15 cellular contexts compared by ENCODE assay signal in the genomic region with DNA sequence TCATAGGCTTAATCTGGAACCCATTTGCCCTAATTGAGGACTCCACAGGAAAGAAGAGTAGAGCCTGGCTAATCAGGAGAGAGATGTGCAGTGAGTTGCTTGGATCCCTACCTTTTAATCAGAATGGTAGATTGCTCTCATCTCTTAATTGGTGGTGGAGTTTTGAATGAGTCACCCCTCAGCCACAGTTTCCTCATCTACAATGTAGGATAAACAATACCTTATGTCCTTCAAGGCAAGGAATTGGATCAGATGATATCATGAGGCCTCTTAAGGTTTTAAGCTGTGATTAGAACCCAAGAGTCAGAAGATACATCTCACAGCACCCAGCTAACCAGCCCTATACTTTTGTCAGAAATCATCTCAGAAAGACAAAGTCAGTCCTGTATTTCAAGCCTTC. TPM values are rescaled to one million over a fixed set of nuclear protein-coding genes. Genes with fewer than 3 reads are reported as not detected.
DNase-seq lines count a peak whose midpoint lies in the region; TF ChIP-seq lines count a peak whose summit lies in the region.
"Had no signal": no experiment of that assay in that cellular context is flagged by ENCODE, and none has a peak within 500 bp of the region (broad histone marks: within the 10 kb centered on the region; RNA-seq: fewer than 3 reads in every experiment).

No MANE protein-coding gene starts in this region.

- TF ChIP-seq CTCF in AG10803 (conservative IDR thresholded peaks at IDR 0.05; ENCODE audit: low read length) (no peak), mammary epithelial cell (conservative IDR thresholded peaks at IDR 0.05 in 1 of 2, IDR thresholded peaks at IDR 0.05 in 1 of 2; ENCODE audit: extremely low read depth in 1 of 2, insufficient read depth in 1 of 2, low read depth in 1 of 2, low read length in 2 of 2) (no peak), fibroblast of the aortic adventitia (IDR thresholded peaks at IDR 0.05; ENCODE audit: insufficient read depth, low read length) (no peak)

- H3K27ac ChIP-seq in mammary epithelial cell (ENCODE audit: insufficient read depth, low read depth, low read length) = no peak overlapping the region
- H3K27ac ChIP-seq: BLaER1 had no signal

- H4K20me1 ChIP-seq in mammary epithelial cell (ENCODE audit: insufficient read depth, low read length) = no peaks in the 10 kb centered on the region
- H4K20me1 ChIP-seq: BLaER1 had no signal

- H3K4me1 ChIP-seq in mammary epithelial cell (ENCODE audit: insufficient read depth, low read length) = no peaks in the 10 kb centered on the region
- H3K4me1 ChIP-seq: HAP-1 had no signal

- H3K9me3 ChIP-seq in mammary epithelial cell (replicated peaks; ENCODE audit: insufficient read depth, low read length) = no peaks in the 10 kb centered on the region
- H3K9me3 ChIP-seq: BLaER1, HAP-1 had no signal

- DNase-seq in AG10803 (ENCODE audit: low read depth) = peak; percentile 59
- peak; percentile 19 for DNase-seq in HT1080 (ENCODE audit: low read depth)
- DNase-seq in mammary epithelial cell = peak; percentile 33
- peak; percentile 52 for DNase-seq in fibroblast of the aortic adventitia (ENCODE audit: low read depth)
- DNase-seq in OCI-M2 (lab: John Stamatoyannopoulos, UW; ENCODE audit: unreplicated experiment) = no peak
- DNase-seq in pons (ENCODE audit: low spot score) = no peak
- DNase-seq in COLO668 (lab: John Stamatoyannopoulos, UW; ENCODE audit: unreplicated experiment) = no peak
- no peak for DNase-seq in activated gamma-delta T cell (lab: John Stamatoyannopoulos, UW)
- DNase-seq: DMS 273 treated with DMSO at 0.1 percent for 48 hours, NCI-H1092, NCI-H345, NCI-H526 treated with DMSO at 0.1 percent for 48 hours had no signal

- intact Hi-C loops in mammary epithelial cell (cut with micrococcal nuclease) = no loop called here

- H3K36me3 ChIP-seq in mammary epithelial cell (ENCODE audit: insufficient read depth, low read length) = no peaks in the 10 kb centered on the region
- H3K36me3 ChIP-seq: BLaER1 had no signal

- H3K4me2 ChIP-seq in mammary epithelial cell (ENCODE audit: insufficient read depth, low read depth, low read length) = no peak overlapping the region
- H3K4me2 ChIP-seq: BLaER1 had no signal

- CTCF ChIA-PET in mammary epithelial cell (lab: Charles Lee; ENCODE audit: low non-redundant PET) = no interaction called here

- no peaks in the 10 kb centered on the region for H3K27me3 ChIP-seq in mammary epithelial cell (ENCODE audit: insufficient read depth, low read length)
- H3K27me3 ChIP-seq: BLaER1 had no signal

- H3K4me3 ChIP-seq in AG10803 (ENCODE audit: low read length) = no peak overlapping the region
- no peak overlapping the region for H3K4me3 ChIP-seq in mammary epithelial cell (replicated peaks in 1 of 3; ENCODE audit: insufficient read depth in 1 of 3, low read depth in 2 of 3, low read length in 3 of 3)
- no peak overlapping the region for H3K4me3 ChIP-seq in fibroblast of the aortic adventitia (ENCODE audit: low read depth, low read length)
- H3K4me3 ChIP-seq: BLaER1, HAP-1 had no signal

- dilution Hi-C loops in mammary epithelial cell (cut with HindIII; ENCODE audit: low sequenced_read_pairs) = no loop called here

- H3K79me2 ChIP-seq in mammary epithelial cell (ENCODE audit: insufficient read depth, low read length) = no peaks in the 10 kb centered on the region

- BruUV-seq in mammary epithelial cell (replicated peaks; lab: Mats Ljungman, UMichigan) = no TSS peak

- no peak overlapping the region for H3K9ac ChIP-seq in mammary epithelial cell (ENCODE audit: insufficient read depth, low read length)
- H3K9ac ChIP-seq: BLaER1 had no signal

- in situ Hi-C loops in mammary epithelial cell (cut with MboI; ENCODE audit: low sequenced_read_pairs in 2 of 2) = no loop called here

- H2AFZ ChIP-seq in mammary epithelial cell (ENCODE audit: low read depth, low read length) = no peak overlapping the region

RNA-seq across cellular contexts. Expression of gene PDGFRA, which starts 39.1 kb away (rescaled TPM):
- not detected in 2 replicates for total RNA-seq in HT1080 (2014; rRNA removed; shearing (Covaris generic))
- 0.02 and 0.06 TPM in 2 replicates for polyA plus RNA-seq in HT1080 (2015; cell fraction: cytosol; rRNA removed)
- 0.18 TPM in 1 of 2 replicates, not detected in the other for polyA plus RNA-seq in HT1080 (2015; cell fraction: nucleus; rRNA removed)
- 1 to 10 TPM in 1 of 2 donors, under 1 TPM in 1; 0.33 to 2.2 TPM for total RNA-seq in mammary epithelial cell
- polyA plus RNA-seq in mammary epithelial cell = 0.20 TPM
- polyA minus RNA-seq in mammary epithelial cell = not detected
- 707 and 865 TPM in 2 replicates for total RNA-seq in fibroblast of the aortic adventitia (ENCODE audit: low replicate concordance)
- total RNA-seq: OCI-LY7 had no signal

Comparison
In these comparisons a context has a peak if more than half of its experiments do, and no peak if none do; other contexts are left out.
1. DNase-seq: peak in AG10803 (single experiment), HT1080 (single experiment), mammary epithelial cell (single experiment) and fibroblast of the aortic adventitia (single experiment); none in OCI-M2 (single experiment), pons (single experiment), COLO668 (single experiment) and activated gamma-delta T cell (single experiment).
2. RNA of gene PDGFRA, which starts 39.1 kb away (total RNA-seq): 707 to 865 TPM in fibroblast of the aortic adventitia; 0.33 to 2.2 TPM in mammary epithelial cell and not detected in HT1080; every median in the first group is over 100 times any median in the second.